8 cellular contexts compared by ENCODE assay signal in the genomic region with DNA sequence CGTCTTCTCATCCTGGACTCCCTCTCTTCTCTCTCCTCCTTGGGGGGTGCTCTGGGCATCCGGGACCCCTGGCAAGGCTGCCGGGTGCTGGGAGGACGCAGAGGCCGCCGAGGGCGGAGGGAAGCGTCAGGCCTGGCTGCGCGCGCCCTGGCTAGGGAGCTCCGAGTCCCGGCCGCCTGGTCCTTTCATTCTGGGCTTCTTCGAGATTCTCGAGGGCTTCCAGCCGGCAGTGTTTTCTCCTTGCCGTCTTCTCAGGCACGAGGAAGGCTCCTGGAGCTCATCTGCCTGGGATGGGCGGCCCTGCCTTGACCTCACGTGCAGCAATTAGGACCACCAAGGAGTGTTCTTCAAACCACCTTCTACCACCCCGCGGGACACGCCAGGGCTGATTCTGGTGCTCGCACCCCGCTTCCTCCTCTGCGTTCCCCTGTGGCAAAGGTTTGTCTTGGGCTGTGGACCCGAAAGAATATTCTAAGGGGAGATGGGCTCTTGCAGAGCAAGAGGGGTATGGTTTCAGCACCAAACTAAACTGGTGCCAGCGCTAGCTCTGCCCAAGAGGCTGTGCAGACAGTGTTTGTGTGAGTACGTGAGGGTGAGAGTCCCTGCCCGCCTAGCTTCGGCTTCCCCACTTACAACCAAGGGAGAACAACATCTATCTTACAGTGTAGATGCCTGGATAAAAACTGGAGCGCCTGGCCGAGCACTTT. TPM values are rescaled to one million over a fixed set of nuclear protein-coding genes. Genes with fewer than 3 reads are reported as not detected.
DNase-seq lines count a peak whose midpoint lies in the region; ATAC-seq and TF ChIP-seq lines count a peak whose summit lies in the region.

No MANE protein-coding gene starts in this region.

- no peak for DNase-seq in activated T-cell treated with anti-CD3 and anti-CD28 coated beads, Interleukin-2, amount 50 U/mL, for 24 hours
- DNase-seq in activated T-cell treated with anti-CD3 and anti-CD28 coated beads for 4 hours (no peak), NCI-H748 (lab: John Stamatoyannopoulos, UW; ENCODE audit: unreplicated experiment) (peak; percentile 49), dorsolateral prefrontal cortex (peak in 2 of 10 donors; percentile 7 to 22), mucosa of descending colon (peak in 2 of 3 donors; percentile 41 to 54), NCI-H1048 (lab: John Stamatoyannopoulos, UW) (no peak), middle frontal gyrus (ENCODE audit: extremely low spot score, low spot score) (no peak)

- H3K4me1 ChIP-seq in mucosa of descending colon (ENCODE audit: low read depth): peaks cover 31% of the 10 kb centered on the region

- peak overlapping the region; percentile 90 for H3K27ac Mint-ChIP-seq in activated T-cell treated with anti-CD3 and anti-CD28 coated beads, Interleukin-2, amount 50 U/mL, for 24 hours

- no peaks in the 10 kb centered on the region for H3K9me3 ChIP-seq in mucosa of descending colon

- ATAC-seq in mucosa of descending colon (peak; percentile 26), GM19351 (IDR thresholded peaks at IDR 0.05; ENCODE audit: unreplicated experiment) (no peak)

- H3K36me3 ChIP-seq in mucosa of descending colon (ENCODE audit: low read depth): no peaks in the 10 kb centered on the region

- H3K4me3 Mint-ChIP-seq in activated T-cell treated with anti-CD3 and anti-CD28 coated beads, Interleukin-2, amount 50 U/mL, for 24 hours: peak overlapping the region; percentile 74

- TF ChIP-seq CTCF in dorsolateral prefrontal cortex (IDR thresholded peaks at IDR 0.05 in 54 of 56, conservative IDR thresholded peaks at IDR 0.05 in 2 of 56; ENCODE audit: low read depth in 1 of 56, partially characterized antibody in 56 of 56): no peak
- TF ChIP-seq CTCF in mucosa of descending colon (IDR thresholded peaks at IDR 0.05): no peak

- peaks cover 49% of the 10 kb centered on the region for H3K36me3 Mint-ChIP-seq in activated T-cell treated with anti-CD3 and anti-CD28 coated beads, Interleukin-2, amount 50 U/mL, for 24 hours (ENCODE audit: low read depth)

- no peaks in the 10 kb centered on the region for H3K9me3 Mint-ChIP-seq in activated T-cell treated with anti-CD3 and anti-CD28 coated beads, Interleukin-2, amount 50 U/mL, for 24 hours

- peak overlapping the region in 12 of 59 donors; percentile 2 to 65 (median 23) for H3K27ac ChIP-seq in dorsolateral prefrontal cortex

- intact Hi-C loops in dorsolateral prefrontal cortex (cut with DNase I): no loop called here
- intact Hi-C loops in mucosa of descending colon (cut with DNase I, micrococcal nuclease): no loop called here

- H3K4me1 Mint-ChIP-seq in activated T-cell treated with anti-CD3 and anti-CD28 coated beads, Interleukin-2, amount 50 U/mL, for 24 hours (ENCODE audit: low read depth): peaks cover 76% of the 10 kb centered on the region

- H3K27me3 Mint-ChIP-seq in activated T-cell treated with anti-CD3 and anti-CD28 coated beads, Interleukin-2, amount 50 U/mL, for 24 hours: no peaks in the 10 kb centered on the region

- H3K4me3 ChIP-seq in dorsolateral prefrontal cortex (peak overlapping the region; percentile 23 to 80 (median 62)), mucosa of descending colon (no peak overlapping the region)

- H3K27me3 ChIP-seq in dorsolateral prefrontal cortex: no peaks in the 10 kb centered on the region

RNA-seq across cellular contexts. Expression of gene PIK3CD, which starts 36.5 kb away (rescaled TPM):
- total RNA-seq in dorsolateral prefrontal cortex (10 to 100 TPM in 117 of 120 experiments, 1 to 10 TPM in 3; 8.0 to 31.5 (median 16.2) TPM), mucosa of descending colon (10 to 100 TPM in 1 of 3 donors, 1 to 10 TPM in 2; 4.6 to 11.7 (median 4.8) TPM)

Comparison
In these comparisons a context has a peak if more than half of its experiments do, and no peak if none do; other contexts are left out.
1. DNase-seq: peak in NCI-H748 (single experiment) and mucosa of descending colon (2 of 3); none in activated T-cell treated with anti-CD3 and anti-CD28 coated beads, Interleukin-2, amount 50 U/mL, for 24 hours (single experiment), activated T-cell treated with anti-CD3 and anti-CD28 coated beads for 4 hours (single experiment), NCI-H1048 (single experiment) and middle frontal gyrus (single experiment).